Comparison of ENCODE assay signal across 14 cellular contexts in the genomic region with DNA sequence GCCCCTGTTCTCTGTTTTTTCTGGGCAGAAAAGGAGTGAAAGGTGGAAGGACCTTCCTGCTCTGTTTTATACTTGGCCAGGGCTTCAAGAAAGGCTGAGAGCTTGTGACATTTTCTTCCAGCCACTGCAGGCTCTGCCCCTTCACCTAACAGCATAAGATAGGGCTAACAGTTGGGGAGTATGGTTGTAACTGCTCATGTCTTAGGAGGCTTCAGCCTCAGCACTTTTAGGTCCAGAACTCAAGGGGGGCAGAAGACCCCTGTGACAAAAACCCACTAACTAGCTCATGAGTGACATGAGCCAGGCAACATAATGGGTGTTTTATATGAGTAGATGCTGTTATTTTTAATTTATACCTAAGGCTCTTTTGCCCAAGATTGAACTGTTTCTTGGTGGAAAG. TPM values are rescaled to one million over a fixed set of nuclear protein-coding genes. Genes with fewer than 3 reads are reported as not detected.
DNase-seq lines count a peak whose midpoint lies in the region; ATAC-seq and TF ChIP-seq lines count a peak whose summit lies in the region.
"Had no signal": no experiment of that assay in that cellular context is flagged by ENCODE, and none has a peak within 500 bp of the region (broad histone marks: within the 10 kb centered on the region; RNA-seq: fewer than 3 reads in every experiment).

No MANE protein-coding gene starts in this region.

- peaks cover 67% of the 10 kb centered on the region for H3K36me3 Mint-ChIP-seq in activated CD4-positive, alpha-beta memory T cell treated with anti-CD3 and anti-CD28 coated beads for 36 hours

- no peaks in the 10 kb centered on the region for H3K27me3 ChIP-seq in muscle layer of colon (ENCODE audit: control insufficient read depth in 1 of 2, insufficient read depth in 2 of 2, low read length in 2 of 2)
- H3K27me3 ChIP-seq: left lung had no signal

- H3K9me3 ChIP-seq in muscle layer of colon (ENCODE audit: low read length): no peaks in the 10 kb centered on the region
- H3K9me3 ChIP-seq: HAP-1, left lung, prostate gland had no signal

- H3K4me3 Mint-ChIP-seq in activated CD4-positive, alpha-beta memory T cell treated with anti-CD3 and anti-CD28 coated beads for 36 hours: no peak overlapping the region

- peak overlapping the region; percentile 74 for H3K27ac ChIP-seq in muscle layer of colon (ENCODE audit: low read depth, low read length)

- H3K4me3 ChIP-seq in AG09309 (ENCODE audit: control insufficient read depth, low read depth, low read length) (0 out of 2 replicates have a peak overlapping the region, but pooled peaks have one; percentile 4), muscle layer of colon (ENCODE audit: low read depth in 1 of 2, low read length in 2 of 2) (no peak overlapping the region)
- H3K4me3 ChIP-seq: HAP-1, left lung, prostate gland had no signal

- H3K27me3 Mint-ChIP-seq in activated CD4-positive, alpha-beta memory T cell treated with anti-CD3 and anti-CD28 coated beads for 36 hours: no peaks in the 10 kb centered on the region
- H3K27me3 Mint-ChIP-seq: CD8-positive, alpha-beta memory T cell had no signal

- peak overlapping the region; percentile 58 for H3K27ac Mint-ChIP-seq in activated CD4-positive, alpha-beta memory T cell treated with anti-CD3 and anti-CD28 coated beads for 36 hours

- POLR2A ChIA-PET in activated CD4-positive, alpha-beta memory T cell treated with anti-CD3 and anti-CD28 coated beads for 36 hours (lab: Charles Lee): interaction anchor here (0.6 kb wide), 1 partner anchor 21 kb away, joined by 3 read pairs; a partner anchor contains a TSS

- intact Hi-C loops in activated CD4-positive, alpha-beta memory T cell treated with anti-CD3 and anti-CD28 coated beads for 36 hours (cut with micrococcal nuclease): no loop called here

- peaks cover 46% of the 10 kb centered on the region for H3K4me1 ChIP-seq in muscle layer of colon (ENCODE audit: insufficient read depth, low read length)

- DNase-seq in AG09309 (ENCODE audit: low read depth) (no peak), NCI-H2196 (lab: John Stamatoyannopoulos, UW; ENCODE audit: unreplicated experiment) (no peak), NCI-H1930 (lab: John Stamatoyannopoulos, UW) (no peak)
- no peak for DNase-seq in activated CD4-positive, alpha-beta memory T cell treated with anti-CD3 and anti-CD28 coated beads for 36 hours
- DNase-seq: activated CD8-positive, alpha-beta memory T cell treated with anti-CD3 and anti-CD28 coated beads for 24 hours; CD8-positive, alpha-beta memory T cell; foreskin fibroblast; left lung; NCI-H510A treated with DMSO at 0.1 percent for 48 hours had no signal

- TF ChIP-seq CTCF in AG09309 (IDR thresholded peaks at IDR 0.05; ENCODE audit: control insufficient read depth, insufficient read depth, low read depth, low read length, missing control alignments): no peak

- no peak overlapping the region for H3K9ac ChIP-seq in muscle layer of colon (ENCODE audit: low read length)

- H3K9me3 Mint-ChIP-seq in activated CD4-positive, alpha-beta memory T cell treated with anti-CD3 and anti-CD28 coated beads for 36 hours: no peaks in the 10 kb centered on the region
- H3K9me3 Mint-ChIP-seq: CD8-positive, alpha-beta memory T cell had no signal

- peaks cover 41% of the 10 kb centered on the region for H3K4me1 Mint-ChIP-seq in activated CD4-positive, alpha-beta memory T cell treated with anti-CD3 and anti-CD28 coated beads for 36 hours (ENCODE audit: low read depth)

- ATAC-seq in HG03108 (IDR thresholded peaks at IDR 0.05; ENCODE audit: unreplicated experiment): no peak
- ATAC-seq: left lung had no signal

- CTCF ChIA-PET in activated CD4-positive, alpha-beta memory T cell treated with anti-CD3 and anti-CD28 coated beads for 36 hours (lab: Charles Lee): interaction anchor here (3.5 kb wide), 1 partner anchor 22 kb away, joined by 15 read pairs; a partner anchor contains a TSS

- peaks cover 54% of the 10 kb centered on the region for H3K36me3 ChIP-seq in muscle layer of colon (ENCODE audit: insufficient read depth, low read length)

RNA-seq across cellular contexts. Expression of a gene that starts 4.9 kb away (rescaled TPM):
- total RNA-seq in activated CD4-positive, alpha-beta memory T cell treated with anti-CD3 and anti-CD28 coated beads for 36 hours: 1,000 to 10,000 TPM; 1,724 to 1,734 TPM

RNA-seq across cellular contexts. Expression of a gene that starts 5.3 kb away (rescaled TPM):
- 100 to 1,000 TPM; 121 to 133 TPM for total RNA-seq in activated CD4-positive, alpha-beta memory T cell treated with anti-CD3 and anti-CD28 coated beads for 36 hours

RNA-seq across cellular contexts. Expression of a gene that starts 21.2 kb away (rescaled TPM):
- 1 to 10 TPM; 2.3 to 2.9 TPM for total RNA-seq in activated CD4-positive, alpha-beta memory T cell treated with anti-CD3 and anti-CD28 coated beads for 36 hours

RNA-seq across cellular contexts. Expression of a gene that starts 25.5 kb away (rescaled TPM):
- 10 to 100 TPM; 32.5 to 36.9 TPM for total RNA-seq in activated CD4-positive, alpha-beta memory T cell treated with anti-CD3 and anti-CD28 coated beads for 36 hours

RNA-seq across cellular contexts. Expression of a gene that starts 39.4 kb away (rescaled TPM):
- total RNA-seq in activated CD4-positive, alpha-beta memory T cell treated with anti-CD3 and anti-CD28 coated beads for 36 hours: 1 to 10 TPM; 5.0 TPM
- total RNA-seq: bronchial epithelial cell had no signal
